Comparison of ENCODE assay signal across 25 cellular contexts in the genomic region with DNA sequence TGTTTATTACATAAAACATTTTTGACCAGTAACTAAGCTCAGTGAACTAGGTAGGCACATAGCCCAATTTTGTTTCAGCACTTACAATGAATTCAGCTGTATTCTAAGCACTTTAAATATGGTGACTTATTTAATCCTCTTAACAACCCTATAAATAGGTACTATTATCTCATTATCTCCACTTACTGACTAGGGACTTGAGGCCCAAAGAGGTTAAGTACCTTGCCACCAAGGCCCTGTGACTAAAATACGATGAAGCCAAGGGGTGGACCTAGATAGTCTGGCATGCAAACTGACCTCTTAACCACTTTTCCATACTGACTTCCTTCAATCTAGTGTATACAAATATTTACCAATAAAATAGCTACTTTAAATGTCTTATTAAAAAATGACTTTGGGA.
A peak's percentile ranks its signal among the peaks of the same experiment; 100 is the strongest.
DNase-seq lines count a peak whose midpoint lies in the region; ATAC-seq, FAIRE-seq and TF ChIP-seq lines count a peak whose summit lies in the region.
"Had no signal": no experiment of that assay in that cellular context is flagged by ENCODE, and none has a peak within 500 bp of the region (broad histone marks: within the 10 kb centered on the region; RNA-seq: fewer than 3 reads in every experiment).

No MANE protein-coding gene starts in this region.

- TF ChIP-seq RAD21 in A549 (conservative IDR thresholded peaks at IDR 0.05 in 1 of 2, IDR thresholded peaks at IDR 0.05 in 1 of 2): no peak

- H3K4me1 Mint-ChIP-seq in WTC11: peaks cover 30% of the 10 kb centered on the region
- H3K4me1 Mint-ChIP-seq: B cell had no signal

- no peaks in the 10 kb centered on the region for H3K4me1 ChIP-seq in A549
- no peaks in the 10 kb centered on the region for H3K4me1 ChIP-seq in left lung

- no peaks in the 10 kb centered on the region for H3K36me3 Mint-ChIP-seq in WTC11
- H3K36me3 Mint-ChIP-seq: CD8-positive, alpha-beta T cell had no signal

- H3K4me3 Mint-ChIP-seq in WTC11: no peak overlapping the region
- H3K4me3 Mint-ChIP-seq: B cell; CD8-positive, alpha-beta T cell; IgD-negative memory B cell had no signal

- no peaks in the 10 kb centered on the region for H3K27me3 ChIP-seq in left lung

- intact Hi-C loops in left lung (cut with DNase I): no loop called here

- CTCF ChIA-PET in A549 (lab: Yijun Ruan, JAX): no interaction called here
- CTCF ChIA-PET in WTC11 (lab: Charles Lee): no interaction called here

- H3K27me3 Mint-ChIP-seq in WTC11 (ENCODE audit: low read depth): no peaks in the 10 kb centered on the region
- H3K27me3 Mint-ChIP-seq: B cell had no signal

- no peaks in the 10 kb centered on the region for H3K9me3 ChIP-seq in A549
- no peaks in the 10 kb centered on the region for H3K9me3 ChIP-seq in left lung
- H3K9me3 ChIP-seq: Caco-2 had no signal

- POLR2A ChIA-PET in A549 (lab: Yijun Ruan, JAX) (no interaction called here), WTC11 (lab: Charles Lee) (no interaction called here)

- H3K36me3 ChIP-seq in left lung: no peaks in the 10 kb centered on the region

- no peak for ATAC-seq in A549
- no peak for ATAC-seq in WTC11
- peak; percentile 54 for ATAC-seq in left lung
- no peak for ATAC-seq in GM18909 (IDR thresholded peaks at IDR 0.05; ENCODE audit: poor library complexity, unreplicated experiment)
- ATAC-seq: CD8-positive, alpha-beta T cell had no signal

- H3K4me3 ChIP-seq in A549 (no peak overlapping the region), left lung (no peak overlapping the region)
- H3K4me3 ChIP-seq: PC-9, SK-N-MC had no signal

- H3K27ac Mint-ChIP-seq in WTC11: peak overlapping the region; percentile 11; the same call in 1 of the 2 replicates
- H3K27ac Mint-ChIP-seq: B cell; CD8-positive, alpha-beta T cell; IgD-negative memory B cell had no signal

- TF ChIP-seq CTCF in A549 (IDR thresholded peaks at IDR 0.05) (no peak), D721Med (IDR thresholded peaks at IDR 0.05; ENCODE audit: insufficient read depth, missing control alignments) (no peak), WTC11 (IDR thresholded peaks at IDR 0.05) (no peak), left lung (IDR thresholded peaks at IDR 0.05) (no peak), GM13976 (IDR thresholded peaks at IDR 0.05; ENCODE audit: borderline replicate concordance, control extremely low read depth, extremely low read depth, insufficient read depth, missing control alignments) (no peak)

- WGBS in A549 (ENCODE audit: missing lambda C conversion rate): 76% methylated on average over 1 of the region's 1 CpG

- 0 out of 2 replicates have a peak, but pooled peaks cover 3% of the 10 kb centered on the region for H3K9me3 Mint-ChIP-seq in WTC11

- no peak for DNase-seq in A549 (ENCODE audit: low read depth in 1 of 2, low spot score in 1 of 2)
- DNase-seq in D721Med (ENCODE audit: insufficient read length, low spot score): no peak
- no peak for DNase-seq in WTC11 (ENCODE audit: low spot score)
- no peak for DNase-seq in left lung
- DNase-seq in RPMI8226: no peak
- DNase-seq in GM13976 (ENCODE audit: low spot score): no peak
- DNase-seq: Caco-2; CD8-positive, alpha-beta T cell; DMS153; DND-41; NCI-H1048; NCI-H1417; NCI-H1694; NCI-H2029 treated with DMSO at 0.1 percent for 48 hours; NCI-H69; PC-9; SIG-M5 had no signal

- H3K27ac ChIP-seq in A549 (no peak overlapping the region), left lung (no peak overlapping the region)
- H3K27ac ChIP-seq: C4-2B, KMS-11, PC-9, SK-N-MC had no signal

- in situ Hi-C loops in GM13976 (cut with MboI; ENCODE audit: low sequenced_read_pairs, unreplicated experiment): no loop called here

- no peak for TF ChIP-seq POLR2A in A549 (IDR thresholded peaks at IDR 0.05; ENCODE audit: low read length)

- no peak for TF ChIP-seq EP300 in A549 (IDR thresholded peaks at IDR 0.05)

- FAIRE-seq in A549 (lab: Jason Lieb, UNC): peak; percentile 49
- FAIRE-seq in D721Med (lab: Jason Lieb, UNC): peak; percentile 94
- FAIRE-seq: GM12892, H54 had no signal

- H3K4me2 ChIP-seq in A549: no peak overlapping the region
- H3K4me2 ChIP-seq: KMS-11, PC-9 had no signal

TF ChIP-seq in A549, 52 proteins besides CTCF, POLR2A, EP300 and RAD21:
- TF ChIP-seq SREBF2 (IDR thresholded peaks at IDR 0.05) (no peak), CEBPB (IDR thresholded peaks at IDR 0.05) (no peak)
- TF ChIP-seq, protein P1, sequence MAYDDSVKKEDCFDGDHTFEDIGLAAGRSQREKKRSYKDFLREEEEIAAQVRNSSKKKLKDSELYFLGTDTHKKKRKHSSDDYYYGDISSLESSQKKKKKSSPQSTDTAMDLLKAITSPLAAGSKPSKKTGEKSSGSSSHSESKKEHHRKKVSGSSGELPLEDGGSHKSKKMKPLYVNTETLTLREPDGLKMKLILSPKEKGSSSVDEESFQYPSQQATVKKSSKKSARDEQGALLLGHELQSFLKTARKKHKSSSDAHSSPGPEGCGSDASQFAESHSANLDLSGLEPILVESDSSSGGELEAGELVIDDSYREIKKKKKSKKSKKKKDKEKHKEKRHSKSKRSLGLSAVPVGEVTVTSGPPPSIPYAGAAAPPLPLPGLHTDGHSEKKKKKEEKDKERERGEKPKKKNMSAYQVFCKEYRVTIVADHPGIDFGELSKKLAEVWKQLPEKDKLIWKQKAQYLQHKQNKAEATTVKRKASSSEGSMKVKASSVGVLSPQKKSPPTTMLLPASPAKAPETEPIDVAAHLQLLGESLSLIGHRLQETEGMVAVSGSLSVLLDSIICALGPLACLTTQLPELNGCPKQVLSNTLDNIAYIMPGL (CRISPR knock-in tag; IDR thresholded peaks at IDR 0.05; ENCODE audit: borderline replicate concordance): no peak

TF ChIP-seq in WTC11, 78 proteins besides CTCF, POLR2A, EP300 and RAD21 (continues in another document):
- TF ChIP-seq PRRX2 (CRISPR knock-in tag; IDR thresholded peaks at IDR 0.05): no peak
- no peak for TF ChIP-seq ZNF121 (CRISPR knock-in tag; IDR thresholded peaks at IDR 0.05)
- TF ChIP-seq HMGA2 (CRISPR knock-in tag; IDR thresholded peaks at IDR 0.05): no peak
- TF ChIP-seq, protein P2, sequence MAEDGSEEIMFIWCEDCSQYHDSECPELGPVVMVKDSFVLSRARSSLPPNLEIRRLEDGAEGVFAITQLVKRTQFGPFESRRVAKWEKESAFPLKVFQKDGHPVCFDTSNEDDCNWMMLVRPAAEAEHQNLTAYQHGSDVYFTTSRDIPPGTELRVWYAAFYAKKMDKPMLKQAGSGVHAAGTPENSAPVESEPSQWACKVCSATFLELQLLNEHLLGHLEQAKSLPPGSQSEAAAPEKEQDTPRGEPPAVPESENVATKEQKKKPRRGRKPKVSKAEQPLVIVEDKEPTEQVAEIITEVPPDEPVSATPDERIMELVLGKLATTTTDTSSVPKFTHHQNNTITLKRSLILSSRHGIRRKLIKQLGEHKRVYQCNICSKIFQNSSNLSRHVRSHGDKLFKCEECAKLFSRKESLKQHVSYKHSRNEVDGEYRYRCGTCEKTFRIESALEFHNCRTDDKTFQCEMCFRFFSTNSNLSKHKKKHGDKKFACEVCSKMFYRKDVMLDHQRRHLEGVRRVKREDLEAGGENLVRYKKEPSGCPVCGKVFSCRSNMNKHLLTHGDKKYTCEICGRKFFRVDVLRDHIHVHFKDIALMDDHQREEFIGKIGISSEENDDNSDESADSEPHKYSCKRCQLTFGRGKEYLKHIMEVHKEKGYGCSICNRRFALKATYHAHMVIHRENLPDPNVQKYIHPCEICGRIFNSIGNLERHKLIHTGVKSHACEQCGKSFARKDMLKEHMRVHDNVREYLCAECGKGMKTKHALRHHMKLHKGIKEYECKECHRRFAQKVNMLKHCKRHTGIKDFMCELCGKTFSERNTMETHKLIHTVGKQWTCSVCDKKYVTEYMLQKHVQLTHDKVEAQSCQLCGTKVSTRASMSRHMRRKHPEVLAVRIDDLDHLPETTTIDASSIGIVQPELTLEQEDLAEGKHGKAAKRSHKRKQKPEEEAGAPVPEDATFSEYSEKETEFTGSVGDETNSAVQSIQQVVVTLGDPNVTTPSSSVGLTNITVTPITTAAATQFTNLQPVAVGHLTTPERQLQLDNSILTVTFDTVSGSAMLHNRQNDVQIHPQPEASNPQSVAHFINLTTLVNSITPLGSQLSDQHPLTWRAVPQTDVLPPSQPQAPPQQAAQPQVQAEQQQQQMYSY (CRISPR knock-in tag; IDR thresholded peaks at IDR 0.05): no peak
- TF ChIP-seq, protein P3, sequence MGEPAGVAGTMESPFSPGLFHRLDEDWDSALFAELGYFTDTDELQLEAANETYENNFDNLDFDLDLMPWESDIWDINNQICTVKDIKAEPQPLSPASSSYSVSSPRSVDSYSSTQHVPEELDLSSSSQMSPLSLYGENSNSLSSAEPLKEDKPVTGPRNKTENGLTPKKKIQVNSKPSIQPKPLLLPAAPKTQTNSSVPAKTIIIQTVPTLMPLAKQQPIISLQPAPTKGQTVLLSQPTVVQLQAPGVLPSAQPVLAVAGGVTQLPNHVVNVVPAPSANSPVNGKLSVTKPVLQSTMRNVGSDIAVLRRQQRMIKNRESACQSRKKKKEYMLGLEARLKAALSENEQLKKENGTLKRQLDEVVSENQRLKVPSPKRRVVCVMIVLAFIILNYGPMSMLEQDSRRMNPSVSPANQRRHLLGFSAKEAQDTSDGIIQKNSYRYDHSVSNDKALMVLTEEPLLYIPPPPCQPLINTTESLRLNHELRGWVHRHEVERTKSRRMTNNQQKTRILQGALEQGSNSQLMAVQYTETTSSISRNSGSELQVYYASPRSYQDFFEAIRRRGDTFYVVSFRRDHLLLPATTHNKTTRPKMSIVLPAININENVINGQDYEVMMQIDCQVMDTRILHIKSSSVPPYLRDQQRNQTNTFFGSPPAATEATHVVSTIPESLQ (CRISPR knock-in tag; IDR thresholded peaks at IDR 0.05): no peak
- TF ChIP-seq, protein P4, sequence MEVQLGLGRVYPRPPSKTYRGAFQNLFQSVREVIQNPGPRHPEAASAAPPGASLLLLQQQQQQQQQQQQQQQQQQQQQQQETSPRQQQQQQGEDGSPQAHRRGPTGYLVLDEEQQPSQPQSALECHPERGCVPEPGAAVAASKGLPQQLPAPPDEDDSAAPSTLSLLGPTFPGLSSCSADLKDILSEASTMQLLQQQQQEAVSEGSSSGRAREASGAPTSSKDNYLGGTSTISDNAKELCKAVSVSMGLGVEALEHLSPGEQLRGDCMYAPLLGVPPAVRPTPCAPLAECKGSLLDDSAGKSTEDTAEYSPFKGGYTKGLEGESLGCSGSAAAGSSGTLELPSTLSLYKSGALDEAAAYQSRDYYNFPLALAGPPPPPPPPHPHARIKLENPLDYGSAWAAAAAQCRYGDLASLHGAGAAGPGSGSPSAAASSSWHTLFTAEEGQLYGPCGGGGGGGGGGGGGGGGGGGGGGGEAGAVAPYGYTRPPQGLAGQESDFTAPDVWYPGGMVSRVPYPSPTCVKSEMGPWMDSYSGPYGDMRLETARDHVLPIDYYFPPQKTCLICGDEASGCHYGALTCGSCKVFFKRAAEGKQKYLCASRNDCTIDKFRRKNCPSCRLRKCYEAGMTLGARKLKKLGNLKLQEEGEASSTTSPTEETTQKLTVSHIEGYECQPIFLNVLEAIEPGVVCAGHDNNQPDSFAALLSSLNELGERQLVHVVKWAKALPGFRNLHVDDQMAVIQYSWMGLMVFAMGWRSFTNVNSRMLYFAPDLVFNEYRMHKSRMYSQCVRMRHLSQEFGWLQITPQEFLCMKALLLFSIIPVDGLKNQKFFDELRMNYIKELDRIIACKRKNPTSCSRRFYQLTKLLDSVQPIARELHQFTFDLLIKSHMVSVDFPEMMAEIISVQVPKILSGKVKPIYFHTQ (CRISPR knock-in tag; IDR thresholded peaks at IDR 0.05): no peak
- TF ChIP-seq JAZF1 (CRISPR knock-in tag; IDR thresholded peaks at IDR 0.05): no peak
